ENCODE assay signal across 32 cellular contexts in genomic region chr6:63267828-63268227, GRCh38. TPM values are rescaled to one million over a fixed set of nuclear protein-coding genes. Genes with fewer than 3 reads are reported as not detected.
"Had no signal": no experiment of that assay in that cellular context is flagged by ENCODE, and none has a peak within 500 bp of the region (broad histone marks: within the 10 kb centered on the region; RNA-seq: fewer than 3 reads in every experiment).

No MANE protein-coding gene starts in this region.

- H2AFZ ChIP-seq: parathyroid adenoma had no signal

- H3K9ac ChIP-seq: neural progenitor cell, parathyroid adenoma had no signal

- DNase-seq: natural killer cell; occipital lobe; ovary; posterior cingulate gyrus; psoas muscle; right cardiac atrium; small intestine; stimulated activated CD4-positive, alpha-beta T cell treated with anti-CD3 and anti-CD28 coated beads, Interleukin-15, amount 100 ng/mL, for 24 hours; stimulated activated CD4-positive, alpha-beta T cell treated with anti-CD3 and anti-CD28 coated beads, Interleukin-2, amount 100 ng/mL, for 24 hours; stimulated activated CD4-positive, alpha-beta T cell treated with anti-CD3 and anti-CD28 coated beads, Interleukin-2, amount 100 ng/mL, for 48 hours; stimulated activated CD4-positive, alpha-beta T cell treated with anti-CD3 and anti-CD28 coated beads, Interleukin-4, amount 100 ng/mL, for 24 hours; stimulated activated naive B cell treated with anti-CD40 and anti-IgM and Interleukin-4, amounts not matched to agents 10 μg/mL and 1 μg/mL and 100 μg/mL, for 72 hours; stimulated activated naive CD4-positive, alpha-beta T cell treated with Interleukin-2 at 50 U/mL for 16 hours; stomach; thyroid gland; trophoblast cell; upper lobe of left lung had no signal

- H3K4me1 ChIP-seq: parathyroid adenoma, psoas muscle, stomach, thyroid gland, tibial nerve, upper lobe of left lung, vagina had no signal

- FAIRE-seq: small intestine, urothelium cell line had no signal

- H3K9me3 ChIP-seq: ovary, psoas muscle, stomach, thoracic aorta, thyroid gland, tibial nerve, upper lobe of left lung, vagina had no signal

- H3K4me2 ChIP-seq: neural progenitor cell had no signal

- H3K36me3 ChIP-seq: neural progenitor cell, ovary, stomach, thoracic aorta, thyroid gland, tibial nerve, upper lobe of left lung, vagina had no signal

- ATAC-seq: natural killer cell; psoas muscle; right cardiac atrium; sciatic nerve; stimulated activated effector memory CD8-positive, alpha-beta T cell treated with anti-CD3 and anti-CD28 coated beads, Interleukin-12 subunit alpha, Interleukin-12 subunit beta, amount 100 ng/mL, for 72 hours; stimulated activated naive B cell treated with anti-CD40 and anti-IgM and Interleukin-4, amounts not matched to agents 10 μg/mL and 1 μg/mL and 100 μg/mL, for 72 hours had no signal

- H3K27ac ChIP-seq: neural progenitor cell, ovary, parathyroid adenoma, psoas muscle, stomach, thoracic aorta, thyroid gland, tibial nerve, upper lobe of left lung, vagina had no signal

- H3K4me3 ChIP-seq: neural progenitor cell, ovary, psoas muscle, stomach, thoracic aorta, thyroid gland, tibial nerve, upper lobe of left lung, vagina had no signal

- H3K79me2 ChIP-seq: parathyroid adenoma had no signal

- H3K27me3 ChIP-seq: neural progenitor cell, ovary, stomach, thyroid gland, tibial nerve, upper lobe of left lung, vagina had no signal

RNA-seq across cellular contexts. Expression of gene LGSN, which starts 52.0 kb away (rescaled TPM):
- total RNA-seq: natural killer cell, osteoblast, progenitor cell of endocrine pancreas, psoas muscle, right cardiac atrium, sciatic nerve, skeletal muscle tissue, subcutaneous adipose tissue, thoracic aorta, thyroid gland, tibial nerve, ureter, vagina had no signal
- polyA plus RNA-seq: neural cell, ovary, right cardiac atrium, small intestine had no signal

RNA-seq across cellular contexts. Expression of gene FKBP1C, which starts 56.6 kb away (rescaled TPM):
- total RNA-seq: skeletal muscle tissue, temporal lobe, thoracic aorta, ureter, vagina had no signal
